In the genomic region with DNA sequence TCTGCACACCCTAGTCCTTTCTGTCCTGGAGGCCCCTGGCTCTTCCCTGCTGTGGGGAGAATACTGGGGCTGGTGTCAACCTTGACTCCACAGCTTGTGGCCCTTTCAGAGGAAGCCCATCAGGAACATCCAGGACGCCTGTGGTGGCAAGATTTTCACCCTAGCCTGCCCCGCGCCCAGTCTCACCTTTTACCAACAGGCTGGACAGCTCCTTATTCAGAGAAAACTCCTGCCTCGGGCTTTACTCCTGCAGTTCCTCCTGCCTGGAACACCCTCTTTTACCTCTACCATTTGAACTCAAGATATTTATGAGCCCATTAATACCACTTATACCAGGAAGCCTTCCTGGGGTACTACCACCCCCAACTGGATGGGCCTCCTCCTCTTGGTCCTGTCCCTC, we compare ENCODE assay signal across 20 cellular contexts. TPM values are rescaled to one million over a fixed set of nuclear protein-coding genes. Genes with fewer than 3 reads are reported as not detected.
DNase-seq lines count a peak whose midpoint lies in the region; ATAC-seq and TF ChIP-seq lines count a peak whose summit lies in the region.
"Had no signal": no experiment of that assay in that cellular context is flagged by ENCODE, and none has a peak within 500 bp of the region (broad histone marks: within the 10 kb centered on the region; RNA-seq: fewer than 3 reads in every experiment).

No MANE protein-coding gene starts in this region.

- H3K4me1 Mint-ChIP-seq in endothelial cell (ENCODE audit: unreplicated experiment), result peaks cover 5% of the 10 kb centered on the region

- CTCF ChIA-PET in SK-N-SH (lab: Yijun Ruan, JAX), result interaction anchor here (0.9 kb wide), 1 partner anchor 37 kb away, joined by 3 read pairs; no protein-coding TSS in a partner anchor

- H2AFZ ChIP-seq in SK-N-SH (ENCODE audit: low read depth), result no peak overlapping the region
- H2AFZ ChIP-seq: GM23248 had no signal

- H3K9me3 Mint-ChIP-seq in endothelial cell (ENCODE audit: unreplicated experiment), result no peaks in the 10 kb centered on the region
- H3K9me3 Mint-ChIP-seq: CD4-positive, alpha-beta memory T cell; IgD-negative memory B cell had no signal

- H3K79me2 ChIP-seq in SK-N-SH (ENCODE audit: insufficient read depth), result no peaks in the 10 kb centered on the region

- H4K20me1 ChIP-seq in SK-N-SH (ENCODE audit: insufficient read depth), result no peaks in the 10 kb centered on the region

- no peaks in the 10 kb centered on the region for H3K36me3 ChIP-seq in SK-N-SH (replicated peaks in 1 of 2; ENCODE audit: control insufficient read depth in 1 of 2, insufficient read depth in 2 of 2, low read length in 1 of 2)
- no peaks in the 10 kb centered on the region for H3K36me3 ChIP-seq in H7 (replicated peaks; ENCODE audit: control insufficient read depth, insufficient read depth, low read length)

- H3K9me3 ChIP-seq in SK-N-SH, result no peaks in the 10 kb centered on the region
- H3K9me3 ChIP-seq: A549 had no signal

- TF ChIP-seq EP300 in SK-N-SH (IDR thresholded peaks at IDR 0.05; ENCODE audit: borderline replicate concordance in 1 of 2, low read depth in 1 of 2, low read length in 1 of 2), result no peak

- H3K27me3 ChIP-seq in SK-N-SH (ENCODE audit: insufficient read depth) (peaks cover 35% of the 10 kb centered on the region; the same call in 1 of the 2 replicates), H7 (ENCODE audit: control insufficient read depth, insufficient read depth, low read length) (peaks cover 24% of the 10 kb centered on the region)

- no peak for DNase-seq in SK-N-SH
- peak; percentile 39 for DNase-seq in H7
- DNase-seq in endothelial cell (ENCODE audit: low spot score), result no peak
- DNase-seq in NCI-H82 treated with DMSO at 0.1 percent for 48 hours (lab: John Stamatoyannopoulos, UW; ENCODE audit: unreplicated experiment), result no peak
- no peak for DNase-seq in DMS153 treated with DMSO at 0.1 percent for 48 hours (lab: John Stamatoyannopoulos, UW; ENCODE audit: unreplicated experiment)
- DNase-seq: AML-193; CD4-positive, alpha-beta memory T cell; DMS153; DMS79 treated with DMSO at 0.1 percent for 48 hours; GF-D8; GM23248; KG1 had no signal

- POLR2A ChIA-PET in SK-N-SH (lab: Yijun Ruan, JAX), result no interaction called here

- H3K4me3 ChIP-seq in SK-N-SH (ENCODE audit: low read depth in 2 of 2, low read length in 1 of 2) (no peak overlapping the region), H7 (ENCODE audit: insufficient read depth, low read depth, low read length) (no peak overlapping the region)
- H3K4me3 ChIP-seq: A549, GM23248 had no signal

- ATAC-seq in SK-N-SH treated with all-trans-retinoic acid at 6 μM for 48 hours (no peak), GM19463 (IDR thresholded peaks at IDR 0.05; ENCODE audit: unreplicated experiment) (no peak)
- ATAC-seq: A549, HCT116, HepG2 had no signal

- H3K27me3 Mint-ChIP-seq in endothelial cell (ENCODE audit: unreplicated experiment), result peaks cover 22% of the 10 kb centered on the region

- H3K4me3 Mint-ChIP-seq in endothelial cell (ENCODE audit: unreplicated experiment), result no peak overlapping the region

- H3K9me2 ChIP-seq in SK-N-SH, result no peaks in the 10 kb centered on the region

- TF ChIP-seq CTCF in SK-N-SH (IDR thresholded peaks at IDR 0.05), result no peak
- no peak for TF ChIP-seq CTCF in endothelial cell (IDR thresholded peaks at IDR 0.05; ENCODE audit: unreplicated experiment)

- TF ChIP-seq RAD21 in SK-N-SH (IDR thresholded peaks at IDR 0.05; ENCODE audit: low read length), result no peak

- no peak overlapping the region for H3K4me2 ChIP-seq in SK-N-SH
- H3K4me2 ChIP-seq: A549 had no signal

- no peaks in the 10 kb centered on the region for H3F3A ChIP-seq in SK-N-SH (replicated peaks; ENCODE audit: insufficient read depth)

- H3K27ac Mint-ChIP-seq in endothelial cell (ENCODE audit: unreplicated experiment), result peak overlapping the region; percentile 52
- H3K27ac Mint-ChIP-seq: CD4-positive, alpha-beta memory T cell had no signal

- H3K9ac ChIP-seq in SK-N-SH, result no peak overlapping the region
- H3K9ac ChIP-seq: GM23248 had no signal

- H3K27ac ChIP-seq in SK-N-SH (ENCODE audit: low read depth in 2 of 2, low read length in 1 of 2), result no peak overlapping the region
- H3K27ac ChIP-seq: 22Rv1, A549, C4-2B, GM23248 had no signal

- 68% methylated on average over 4 of the region's 4 CpGs for WGBS in SK-N-SH (ENCODE audit: low lambda C conversion rate)

- H3K4me1 ChIP-seq in SK-N-SH (ENCODE audit: control insufficient read depth in 1 of 2, insufficient read depth in 2 of 2, low read depth in 1 of 2, low read length in 1 of 2), result peaks cover 0 to 17% of the 10 kb centered on the region in 2 experiments; a peak in 1 of 4 replicates

- peaks cover 4% of the 10 kb centered on the region for H3K36me3 Mint-ChIP-seq in endothelial cell (ENCODE audit: low read depth, unreplicated experiment)
- H3K36me3 Mint-ChIP-seq: CD4-positive, alpha-beta memory T cell; IgD-negative memory B cell had no signal

TF ChIP-seq in SK-N-SH, 30 proteins besides CTCF, POLR2A, EP300 and RAD21 (continues in another document):
- TF ChIP-seq, protein P1, sequence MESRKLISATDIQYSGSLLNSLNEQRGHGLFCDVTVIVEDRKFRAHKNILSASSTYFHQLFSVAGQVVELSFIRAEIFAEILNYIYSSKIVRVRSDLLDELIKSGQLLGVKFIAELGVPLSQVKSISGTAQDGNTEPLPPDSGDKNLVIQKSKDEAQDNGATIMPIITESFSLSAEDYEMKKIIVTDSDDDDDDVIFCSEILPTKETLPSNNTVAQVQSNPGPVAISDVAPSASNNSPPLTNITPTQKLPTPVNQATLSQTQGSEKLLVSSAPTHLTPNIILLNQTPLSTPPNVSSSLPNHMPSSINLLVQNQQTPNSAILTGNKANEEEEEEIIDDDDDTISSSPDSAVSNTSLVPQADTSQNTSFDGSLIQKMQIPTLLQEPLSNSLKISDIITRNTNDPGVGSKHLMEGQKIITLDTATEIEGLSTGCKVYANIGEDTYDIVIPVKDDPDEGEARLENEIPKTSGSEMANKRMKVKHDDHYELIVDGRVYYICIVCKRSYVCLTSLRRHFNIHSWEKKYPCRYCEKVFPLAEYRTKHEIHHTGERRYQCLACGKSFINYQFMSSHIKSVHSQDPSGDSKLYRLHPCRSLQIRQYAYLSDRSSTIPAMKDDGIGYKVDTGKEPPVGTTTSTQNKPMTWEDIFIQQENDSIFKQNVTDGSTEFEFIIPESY (IDR thresholded peaks at IDR 0.05; ENCODE audit: borderline replicate concordance, low read depth), result no peak

TF ChIP-seq in SK-N-SH treated with all-trans-retinoic acid at 6 μM for 48 hours, 23 proteins besides CTCF, POLR2A, EP300 and RAD21:
- TF ChIP-seq, protein P2, sequence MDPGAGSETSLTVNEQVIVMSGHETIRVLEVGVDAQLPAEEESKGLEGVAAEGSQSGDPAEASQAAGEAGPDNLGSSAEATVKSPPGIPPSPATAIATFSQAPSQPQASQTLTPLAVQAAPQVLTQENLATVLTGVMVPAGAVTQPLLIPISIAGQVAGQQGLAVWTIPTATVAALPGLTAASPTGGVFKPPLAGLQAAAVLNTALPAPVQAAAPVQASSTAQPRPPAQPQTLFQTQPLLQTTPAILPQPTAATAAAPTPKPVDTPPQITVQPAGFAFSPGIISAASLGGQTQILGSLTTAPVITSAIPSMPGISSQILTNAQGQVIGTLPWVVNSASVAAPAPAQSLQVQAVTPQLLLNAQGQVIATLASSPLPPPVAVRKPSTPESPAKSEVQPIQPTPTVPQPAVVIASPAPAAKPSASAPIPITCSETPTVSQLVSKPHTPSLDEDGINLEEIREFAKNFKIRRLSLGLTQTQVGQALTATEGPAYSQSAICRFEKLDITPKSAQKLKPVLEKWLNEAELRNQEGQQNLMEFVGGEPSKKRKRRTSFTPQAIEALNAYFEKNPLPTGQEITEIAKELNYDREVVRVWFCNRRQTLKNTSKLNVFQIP (CRISPR knock-in tag; IDR thresholded peaks at IDR 0.05; ENCODE audit: borderline replicate concordance, low read depth), result no peak
- TF ChIP-seq ZFP3 (CRISPR knock-in tag; IDR thresholded peaks at IDR 0.05) (no peak), ESRRG (CRISPR knock-in tag; IDR thresholded peaks at IDR 0.05) (no peak), ARNTL (CRISPR knock-in tag; IDR thresholded peaks at IDR 0.05; ENCODE audit: borderline replicate concordance, low read depth) (no peak), ZNF8 (CRISPR knock-in tag; IDR thresholded peaks at IDR 0.05) (no peak), ZFP30 (CRISPR knock-in tag; IDR thresholded peaks at IDR 0.05) (no peak), SNAI2 (CRISPR knock-in tag; IDR thresholded peaks at IDR 0.05) (no peak), GLIS3 (CRISPR knock-in tag; IDR thresholded peaks at IDR 0.05) (no peak), BACH2 (CRISPR knock-in tag; IDR thresholded peaks at IDR 0.05; ENCODE audit: borderline replicate concordance) (no peak)
- TF ChIP-seq, protein P3, sequence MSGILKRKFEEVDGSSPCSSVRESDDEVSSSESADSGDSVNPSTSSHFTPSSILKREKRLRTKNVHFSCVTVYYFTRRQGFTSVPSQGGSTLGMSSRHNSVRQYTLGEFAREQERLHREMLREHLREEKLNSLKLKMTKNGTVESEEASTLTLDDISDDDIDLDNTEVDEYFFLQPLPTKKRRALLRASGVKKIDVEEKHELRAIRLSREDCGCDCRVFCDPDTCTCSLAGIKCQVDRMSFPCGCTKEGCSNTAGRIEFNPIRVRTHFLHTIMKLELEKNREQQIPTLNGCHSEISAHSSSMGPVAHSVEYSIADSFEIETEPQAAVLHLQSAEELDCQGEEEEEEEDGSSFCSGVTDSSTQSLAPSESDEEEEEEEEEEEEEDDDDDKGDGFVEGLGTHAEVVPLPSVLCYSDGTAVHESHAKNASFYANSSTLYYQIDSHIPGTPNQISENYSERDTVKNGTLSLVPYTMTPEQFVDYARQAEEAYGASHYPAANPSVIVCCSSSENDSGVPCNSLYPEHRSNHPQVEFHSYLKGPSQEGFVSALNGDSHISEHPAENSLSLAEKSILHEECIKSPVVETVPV (CRISPR knock-in tag; IDR thresholded peaks at IDR 0.05), result no peak
- TF ChIP-seq, protein P4, sequence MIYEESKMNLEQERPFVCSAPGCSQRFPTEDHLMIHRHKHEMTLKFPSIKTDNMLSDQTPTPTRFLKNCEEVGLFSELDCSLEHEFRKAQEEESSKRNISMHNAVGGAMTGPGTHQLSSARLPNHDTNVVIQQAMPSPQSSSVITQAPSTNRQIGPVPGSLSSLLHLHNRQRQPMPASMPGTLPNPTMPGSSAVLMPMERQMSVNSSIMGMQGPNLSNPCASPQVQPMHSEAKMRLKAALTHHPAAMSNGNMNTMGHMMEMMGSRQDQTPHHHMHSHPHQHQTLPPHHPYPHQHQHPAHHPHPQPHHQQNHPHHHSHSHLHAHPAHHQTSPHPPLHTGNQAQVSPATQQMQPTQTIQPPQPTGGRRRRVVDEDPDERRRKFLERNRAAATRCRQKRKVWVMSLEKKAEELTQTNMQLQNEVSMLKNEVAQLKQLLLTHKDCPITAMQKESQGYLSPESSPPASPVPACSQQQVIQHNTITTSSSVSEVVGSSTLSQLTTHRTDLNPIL (CRISPR knock-in tag; IDR thresholded peaks at IDR 0.05; ENCODE audit: low read depth), result no peak

RNA-seq across cellular contexts. Expression of a gene that starts 2.7 kb away (rescaled TPM):
- 1.1 and 2.8 TPM in 2 replicates for polyA plus RNA-seq in SK-N-SH (2012; rRNA removed)
- polyA plus RNA-seq in SK-N-SH (2012; cell fraction: cytosol; rRNA removed), result 1.7 and 4.0 TPM in 2 replicates
- polyA plus RNA-seq in SK-N-SH (2012; cell fraction: nucleus; rRNA removed), result 4.1 and 5.7 TPM in 2 replicates
- total RNA-seq in H7 (2014; rRNA removed; shearing (Covaris generic)), result 5.5 and 5.9 TPM in 2 replicates
- 17.3 TPM for total RNA-seq in endothelial cell (ENCODE audit: unreplicated experiment)
- total RNA-seq: GM23248, HepG2 had no signal
- polyA plus RNA-seq: GM23248, HepG2 had no signal
